ENCODE assay signal across 11 cellular contexts in genomic region chr9:133372144-133372543, GRCh38. TPM values are rescaled to one million over a fixed set of nuclear protein-coding genes. Genes with fewer than 3 reads are reported as not detected.
DNase-seq lines count a peak whose midpoint lies in the region; ATAC-seq and TF ChIP-seq lines count a peak whose summit lies in the region.
"Had no signal": no experiment of that assay in that cellular context is flagged by ENCODE, and none has a peak within 500 bp of the region (broad histone marks: within the 10 kb centered on the region; RNA-seq: fewer than 3 reads in every experiment).

No MANE protein-coding gene starts in this region.

- no peak overlapping the region for H4K91ac ChIP-seq in trophoblast cell (ENCODE audit: low read depth, low read length)

- peaks cover 75% of the 10 kb centered on the region for H3K4me1 ChIP-seq in CD8-positive, alpha-beta memory T cell (ENCODE audit: insufficient read depth, low read length)
- H3K4me1 ChIP-seq in trophoblast cell (ENCODE audit: control insufficient read depth in 1 of 2, insufficient read depth in 2 of 2, low read length in 2 of 2) = peaks cover 4 to 5% of the 10 kb centered on the region in 2 experiments
- H3K4me1 ChIP-seq in ovary (ENCODE audit: insufficient read depth) = peaks cover 11% of the 10 kb centered on the region

- H3K14ac ChIP-seq in trophoblast cell (ENCODE audit: low read length) = no peak overlapping the region

- no peaks in the 10 kb centered on the region for H3K27me3 Mint-ChIP-seq in CD8-positive, alpha-beta memory T cell
- H3K27me3 Mint-ChIP-seq in dendritic cell treated with granulocyte-macrophage colony-stimulating factor and Interleukin-4, amounts not matched to agents 40 ng/mL and 50 ng/mL, for 4 days = peaks cover under 1% of the 10 kb centered on the region

- no peak overlapping the region for H4K12ac ChIP-seq in trophoblast cell (ENCODE audit: low read depth, low read length)

- H3K27ac ChIP-seq in CD8-positive, alpha-beta memory T cell (ENCODE audit: low read depth, low read length) = peak overlapping the region; percentile 86
- H3K27ac ChIP-seq in trophoblast cell (ENCODE audit: low read depth, low read length) = no peak overlapping the region
- no peak overlapping the region for H3K27ac ChIP-seq in ovary
- H3K27ac ChIP-seq: gastroesophageal sphincter had no signal

- H3K23ac ChIP-seq in trophoblast cell (ENCODE audit: low read length) = no peak overlapping the region

- H3K18ac ChIP-seq in trophoblast cell (ENCODE audit: low read length) = no peak overlapping the region

- no peak overlapping the region for H3K9ac ChIP-seq in trophoblast cell (ENCODE audit: low read length)

- peak overlapping the region; percentile 75 to 89 (median 80) for H3K4me3 Mint-ChIP-seq in CD8-positive, alpha-beta memory T cell
- no peak overlapping the region for H3K4me3 Mint-ChIP-seq in dendritic cell treated with granulocyte-macrophage colony-stimulating factor and Interleukin-4, amounts not matched to agents 40 ng/mL and 50 ng/mL, for 4 days

- CTCF ChIA-PET in CD8-positive, alpha-beta memory T cell (lab: Charles Lee) = interaction anchor here (1.1 to 6.5 kb wide), 10 partner anchors 8 to 350 kb away, joined by 3 to 84 read pairs (median 7); partner anchors contain the start of genes MED22, RPL7A, SURF1 and SURF2

- no peak for DNase-seq in CD8-positive, alpha-beta memory T cell
- DNase-seq in NB4 (ENCODE audit: low read depth) (no peak), trophoblast cell (no peak), COLO829 (ENCODE audit: low spot score) (no peak), ovary (no peak)
- DNase-seq: NCI-H1105, NCI-H748 treated with DMSO at 0.1 percent for 48 hours, SW 1271 had no signal

- TF ChIP-seq POLR2A in NB4 (IDR thresholded peaks at IDR 0.05; ENCODE audit: extremely low read depth, insufficient read length) = no peak
- no peak for TF ChIP-seq POLR2A in ovary (IDR thresholded peaks at IDR 0.05)

- WGBS in trophoblast cell (ENCODE audit: extremely low coverage, insufficient coverage, insufficient read length) = no CpG with 5 or more reads among the region's 7 CpGs
- WGBS in ovary, 3 donors = 69 to 71% (median 71%) methylated on average over 7 of the region's 7 CpGs

- H2AFZ ChIP-seq in trophoblast cell (ENCODE audit: insufficient read depth, low read length, poor library complexity) = no peak overlapping the region

- no peaks in the 10 kb centered on the region for H3K9me3 Mint-ChIP-seq in CD8-positive, alpha-beta memory T cell
- no peaks in the 10 kb centered on the region for H3K9me3 Mint-ChIP-seq in dendritic cell treated with granulocyte-macrophage colony-stimulating factor and Interleukin-4, amounts not matched to agents 40 ng/mL and 50 ng/mL, for 4 days

- no peak overlapping the region for H2BK120ac ChIP-seq in trophoblast cell (ENCODE audit: insufficient read depth, low read length, poor library complexity)

- TF ChIP-seq EP300 in ovary (IDR thresholded peaks at IDR 0.05) = no peak

- H3K27me3 ChIP-seq in CD8-positive, alpha-beta memory T cell (ENCODE audit: insufficient read depth, low read length, poor library complexity, severe bottlenecking) = no peaks in the 10 kb centered on the region
- no peaks in the 10 kb centered on the region for H3K27me3 ChIP-seq in trophoblast cell (ENCODE audit: insufficient read depth, low read length)
- no peaks in the 10 kb centered on the region for H3K27me3 ChIP-seq in ovary
- H3K27me3 ChIP-seq: gastroesophageal sphincter had no signal

- no peak overlapping the region for H4K8ac ChIP-seq in trophoblast cell (ENCODE audit: low read depth, low read length)

- peak overlapping the region; percentile 53 for H3K4me3 ChIP-seq in CD8-positive, alpha-beta memory T cell (ENCODE audit: low read length)
- H3K4me3 ChIP-seq in NB4 (ENCODE audit: low read depth, low read length) (peak overlapping the region; percentile 6), trophoblast cell (ENCODE audit: low read depth, low read length) (no peak overlapping the region), ovary (no peak overlapping the region)
- H3K4me3 ChIP-seq: gastroesophageal sphincter had no signal

- H2AK5ac ChIP-seq in trophoblast cell (ENCODE audit: low read length) = no peak overlapping the region

- H3K27ac Mint-ChIP-seq in CD8-positive, alpha-beta memory T cell = peak overlapping the region; percentile 95 to 99 (median 98)
- peak overlapping the region; percentile 31 for H3K27ac Mint-ChIP-seq in dendritic cell treated with granulocyte-macrophage colony-stimulating factor and Interleukin-4, amounts not matched to agents 40 ng/mL and 50 ng/mL, for 4 days

- no peak overlapping the region for H2BK5ac ChIP-seq in trophoblast cell (ENCODE audit: low read depth, low read length, poor library complexity)

- ATAC-seq in HG03039 (IDR thresholded peaks at IDR 0.05; ENCODE audit: unreplicated experiment) = no peak
- ATAC-seq: gastroesophageal sphincter had no signal

- POLR2A ChIA-PET in CD8-positive, alpha-beta memory T cell (lab: Charles Lee) = interaction anchor here (1.5 to 4.0 kb wide), 4 partner anchors 15 to 88 kb away, joined by 4 to 58 read pairs (median 16); partner anchors contain the start of genes CACFD1, MED22, REXO4 and RPL7A

- H2BK12ac ChIP-seq in trophoblast cell (ENCODE audit: low read length) = no peak overlapping the region

- no peaks in the 10 kb centered on the region for H3K9me3 ChIP-seq in CD8-positive, alpha-beta memory T cell (ENCODE audit: low read length)
- H3K9me3 ChIP-seq in trophoblast cell (ENCODE audit: insufficient read depth, low read depth, low read length) (no peaks in the 10 kb centered on the region), ovary (no peaks in the 10 kb centered on the region)
- H3K9me3 ChIP-seq: gastroesophageal sphincter had no signal

- peaks cover 17% of the 10 kb centered on the region for H3K79me1 ChIP-seq in trophoblast cell (ENCODE audit: low read length)

- peaks cover 0 to 56% (median 7%) of the 10 kb centered on the region in 3 donors for H3K36me3 Mint-ChIP-seq in CD8-positive, alpha-beta memory T cell
- H3K36me3 Mint-ChIP-seq in dendritic cell treated with granulocyte-macrophage colony-stimulating factor and Interleukin-4, amounts not matched to agents 40 ng/mL and 50 ng/mL, for 4 days (ENCODE audit: low read depth) = peaks cover 73% of the 10 kb centered on the region

- TF ChIP-seq CTCF in NB4 (IDR thresholded peaks at IDR 0.05; ENCODE audit: low read depth, low read length) = no peak
- no peak for TF ChIP-seq CTCF in ovary (IDR thresholded peaks at IDR 0.05)

- no peak overlapping the region for H3K4me2 ChIP-seq in trophoblast cell (ENCODE audit: low read length)

- peaks cover 2% of the 10 kb centered on the region for H3K36me3 ChIP-seq in CD8-positive, alpha-beta memory T cell (ENCODE audit: insufficient read depth, low read length)
- H3K36me3 ChIP-seq in trophoblast cell (ENCODE audit: control insufficient read depth in 1 of 2, insufficient read depth in 2 of 2, low read length in 2 of 2) (peaks cover 54 to 59% of the 10 kb centered on the region in 2 experiments), ovary (no peaks in the 10 kb centered on the region)

- intact Hi-C loops in dendritic cell treated with granulocyte-macrophage colony-stimulating factor and Interleukin-4, amounts not matched to agents 40 ng/mL and 50 ng/mL, for 4 days (cut with micrococcal nuclease) = no loop called here
- intact Hi-C loops in ovary (cut with DNase I) = no loop called here

- H3K79me2 ChIP-seq in trophoblast cell (ENCODE audit: control insufficient read depth, insufficient read depth, low read length, poor library complexity) = peaks cover 39% of the 10 kb centered on the region

- peaks cover 71 to 79% (median 71%) of the 10 kb centered on the region in 3 donors for H3K4me1 Mint-ChIP-seq in CD8-positive, alpha-beta memory T cell
- H3K4me1 Mint-ChIP-seq in dendritic cell treated with granulocyte-macrophage colony-stimulating factor and Interleukin-4, amounts not matched to agents 40 ng/mL and 50 ng/mL, for 4 days (ENCODE audit: low read depth) = peaks cover 70% of the 10 kb centered on the region

- H3K4ac ChIP-seq in trophoblast cell (ENCODE audit: low read depth, low read length) = peak overlapping the region; percentile 60

RNA-seq across cellular contexts. Expression of gene SURF4, which starts 3.7 kb away (rescaled TPM):
- 100 to 1,000 TPM; 239 to 250 TPM for total RNA-seq in CD8-positive, alpha-beta memory T cell
- polyA plus RNA-seq in CD8-positive, alpha-beta memory T cell = 202 TPM
- 307 and 319 TPM in 2 replicates for polyA plus RNA-seq in trophoblast cell (2013)
- 100 to 1,000 TPM in 4 of 7 donors, 10 to 100 TPM in 3; 58.7 to 126 (median 107) TPM for total RNA-seq in ovary
- 100 to 1,000 TPM in 1 of 2 donors, 10 to 100 TPM in 1; 73.8 to 165 TPM for polyA plus RNA-seq in ovary

RNA-seq across cellular contexts. Expression of gene STKLD1, which starts 4.0 kb away (rescaled TPM):
- under 1 TPM; 0.24 to 0.91 TPM for total RNA-seq in CD8-positive, alpha-beta memory T cell
- 0.75 TPM for polyA plus RNA-seq in CD8-positive, alpha-beta memory T cell
- polyA plus RNA-seq in trophoblast cell (2013) = 0.18 and 0.79 TPM in 2 replicates
- 1 to 10 TPM in 5 of 7 donors, under 1 TPM in 2; 0.48 to 1.7 (median 1.2) TPM for total RNA-seq in ovary
- polyA plus RNA-seq in ovary = 1 to 10 TPM; 1.3 to 2.3 TPM

RNA-seq across cellular contexts. Expression of gene SURF2, which starts 15.8 kb away (rescaled TPM):
- 10 to 100 TPM; 34.9 to 35.2 TPM for total RNA-seq in CD8-positive, alpha-beta memory T cell
- polyA plus RNA-seq in CD8-positive, alpha-beta memory T cell = 46.6 TPM
- 26.2 and 28.9 TPM in 2 replicates for polyA plus RNA-seq in trophoblast cell (2013)
- 10 to 100 TPM; 13.7 to 30.4 (median 15.8) TPM for total RNA-seq in ovary
- polyA plus RNA-seq in ovary = 10 to 100 TPM in 1 of 2 donors, 1 to 10 TPM in 1; 8.6 to 21.4 TPM

RNA-seq across cellular contexts. Expression of gene SURF1, which starts 15.9 kb away (rescaled TPM):
- 10 to 100 TPM; 35.9 to 37.8 TPM for total RNA-seq in CD8-positive, alpha-beta memory T cell
- 110 TPM for polyA plus RNA-seq in CD8-positive, alpha-beta memory T cell
- polyA plus RNA-seq in trophoblast cell (2013) = 21.3 and 22.9 TPM in 2 replicates
- total RNA-seq in ovary = 10 to 100 TPM; 23.5 to 44.7 (median 33.8) TPM
- polyA plus RNA-seq in ovary = 10 to 100 TPM; 36.8 to 51.3 TPM

RNA-seq across cellular contexts. Expression of gene RPL7A, which starts 24.1 kb away (rescaled TPM):
- total RNA-seq in CD8-positive, alpha-beta memory T cell = 1,000 to 10,000 TPM; 3,139 to 3,155 TPM
- 1,038 TPM for polyA plus RNA-seq in CD8-positive, alpha-beta memory T cell
- polyA plus RNA-seq in trophoblast cell (2013) = 1,644 and 1,714 TPM in 2 replicates
- total RNA-seq in ovary = 1,000 to 10,000 TPM; 3,805 to 5,253 (median 4,187) TPM
- polyA plus RNA-seq in ovary = 1,000 to 10,000 TPM; 5,821 to 6,397 TPM

Comparison
In these comparisons a context has a peak if more than half of its experiments do, and no peak if none do; other contexts are left out.
1. H3K4me3 ChIP-seq: peak in CD8-positive, alpha-beta memory T cell (single experiment) and NB4 (single experiment); none in trophoblast cell (single experiment) and ovary (single experiment).